In the genomic region with DNA sequence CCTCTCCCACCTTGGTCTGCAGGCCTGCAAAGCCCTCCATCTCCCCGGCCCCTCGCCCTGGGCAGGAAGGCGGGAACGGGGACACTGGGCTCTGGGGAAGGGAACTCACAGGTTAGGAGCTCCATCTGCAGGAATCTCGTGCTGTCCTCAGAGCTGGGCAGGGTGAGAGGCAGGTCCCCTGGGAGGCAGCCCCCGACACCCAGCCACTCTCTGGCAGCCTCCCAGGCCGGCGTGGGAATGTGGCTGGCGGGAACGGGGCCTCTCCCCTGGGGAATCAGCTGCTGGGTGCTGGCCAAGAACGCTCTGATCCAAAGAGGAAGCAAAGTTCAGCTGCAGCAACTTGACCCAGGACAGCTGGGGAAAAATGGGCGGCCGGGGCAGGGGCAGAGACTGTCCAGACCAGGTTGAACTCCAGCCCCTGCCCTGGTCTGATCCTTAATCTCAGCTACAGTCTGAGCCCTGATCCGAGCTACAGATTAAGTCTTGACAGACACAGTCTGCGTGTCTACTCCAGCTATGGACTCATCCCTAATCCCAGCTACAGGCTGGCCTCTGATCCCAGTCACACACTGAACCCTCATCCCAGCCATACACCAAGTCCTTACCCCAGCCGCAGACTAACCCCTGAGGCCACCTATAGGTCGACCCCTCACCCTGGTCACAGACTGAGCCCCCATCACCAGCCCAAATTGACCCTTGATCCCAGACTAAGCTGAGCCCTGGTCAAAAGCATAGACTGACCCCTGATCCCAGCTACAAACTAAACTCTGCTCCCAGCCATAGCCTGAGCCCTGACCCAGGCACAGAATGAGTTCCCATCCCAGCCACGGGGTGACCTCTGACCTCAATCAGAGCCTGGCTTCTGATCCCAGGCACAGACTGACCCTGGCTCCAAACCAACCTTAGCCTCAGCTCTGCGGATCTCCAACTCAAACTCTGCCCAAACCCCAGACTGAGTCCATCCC, we compare ENCODE assay signal across 9 cellular contexts. TPM values are rescaled to one million over a fixed set of nuclear protein-coding genes. Genes with fewer than 3 reads are reported as not detected.
DNase-seq lines count a peak whose midpoint lies in the region; ATAC-seq, FAIRE-seq and TF ChIP-seq lines count a peak whose summit lies in the region.
"Had no signal": no experiment of that assay in that cellular context is flagged by ENCODE, and none has a peak within 500 bp of the region (broad histone marks: within the 10 kb centered on the region; RNA-seq: fewer than 3 reads in every experiment).

No MANE protein-coding gene starts in this region.

- no peak overlapping the region for H3K4me3 Mint-ChIP-seq in activated CD4-positive, alpha-beta memory T cell treated with anti-CD3 and anti-CD28 coated beads for 36 hours
- H3K4me3 Mint-ChIP-seq: B cell had no signal

- no peaks in the 10 kb centered on the region for H3K4me1 Mint-ChIP-seq in activated CD4-positive, alpha-beta memory T cell treated with anti-CD3 and anti-CD28 coated beads for 36 hours (ENCODE audit: low read depth)

- intact Hi-C loops in posterior vena cava (cut with DNase I), result no loop called here
- intact Hi-C loops in activated CD4-positive, alpha-beta memory T cell treated with anti-CD3 and anti-CD28 coated beads for 36 hours (cut with micrococcal nuclease), result no loop called here

- ATAC-seq in GM18870 (IDR thresholded peaks at IDR 0.05; ENCODE audit: unreplicated experiment), result no peak

- no peak overlapping the region for H3K4me3 ChIP-seq in fibroblast of the aortic adventitia (ENCODE audit: low read depth, low read length)

- CTCF ChIA-PET in activated CD4-positive, alpha-beta memory T cell treated with anti-CD3 and anti-CD28 coated beads for 36 hours (lab: Charles Lee), result interaction anchor here (7.3 kb wide), 1 partner anchor 138 kb away, joined by 106 read pairs; no protein-coding TSS in a partner anchor

- no peaks in the 10 kb centered on the region for H3K36me3 Mint-ChIP-seq in activated CD4-positive, alpha-beta memory T cell treated with anti-CD3 and anti-CD28 coated beads for 36 hours

- peak; percentile 42 for TF ChIP-seq CTCF in fibroblast of the aortic adventitia (IDR thresholded peaks at IDR 0.05; ENCODE audit: insufficient read depth, low read length)

- FAIRE-seq in RCC 7860 (lab: Jason Lieb, UNC), result no peak

- H3K9me3 Mint-ChIP-seq in activated CD4-positive, alpha-beta memory T cell treated with anti-CD3 and anti-CD28 coated beads for 36 hours, result no peaks in the 10 kb centered on the region

- POLR2A ChIA-PET in activated CD4-positive, alpha-beta memory T cell treated with anti-CD3 and anti-CD28 coated beads for 36 hours (lab: Charles Lee), result no interaction called here

- DNase-seq in NCI-H1092 treated with DMSO at 0.1 percent for 48 hours (lab: John Stamatoyannopoulos, UW) (peak; percentile 38), NCI-H1092 (lab: John Stamatoyannopoulos, UW) (no peak), RCC 7860 (ENCODE audit: low spot score) (peak; percentile 63), fibroblast of the aortic adventitia (ENCODE audit: low read depth) (peak; percentile 33), posterior vena cava (ENCODE audit: low spot score) (peak; percentile 93), NOMO-1 treated with DMSO at 0.1 percent for 48 hours (lab: John Stamatoyannopoulos, UW; ENCODE audit: unreplicated experiment) (no peak)
- DNase-seq in activated CD4-positive, alpha-beta memory T cell treated with anti-CD3 and anti-CD28 coated beads for 36 hours, result no peak

- no peak overlapping the region for H3K27ac Mint-ChIP-seq in activated CD4-positive, alpha-beta memory T cell treated with anti-CD3 and anti-CD28 coated beads for 36 hours
- H3K27ac Mint-ChIP-seq: B cell had no signal

- H3K27me3 Mint-ChIP-seq in activated CD4-positive, alpha-beta memory T cell treated with anti-CD3 and anti-CD28 coated beads for 36 hours, result peaks cover 11% of the 10 kb centered on the region

RNA-seq across cellular contexts. Expression of a gene that starts 37.3 kb away (rescaled TPM):
- total RNA-seq in fibroblast of the aortic adventitia (ENCODE audit: low replicate concordance) (2.4 and 5.6 TPM in 2 replicates), posterior vena cava (100 to 1,000 TPM in 1 of 2 donors, 10 to 100 TPM in 1; 91.4 to 118 TPM)
- total RNA-seq in activated CD4-positive, alpha-beta memory T cell treated with anti-CD3 and anti-CD28 coated beads for 36 hours, result under 1 TPM; 0.90 to 0.93 TPM

Comparison
In these comparisons a context has a peak if more than half of its experiments do, and no peak if none do; other contexts are left out.
1. DNase-seq: peak in NCI-H1092 treated with DMSO at 0.1 percent for 48 hours (single experiment), RCC 7860 (single experiment), fibroblast of the aortic adventitia (single experiment) and posterior vena cava (single experiment); none in NCI-H1092 (single experiment), activated CD4-positive, alpha-beta memory T cell treated with anti-CD3 and anti-CD28 coated beads for 36 hours (single experiment) and NOMO-1 treated with DMSO at 0.1 percent for 48 hours (single experiment).
2. RNA of a gene that starts 37.3 kb away (total RNA-seq): 91.4 to 118 TPM in posterior vena cava; 2.4 to 5.6 TPM in fibroblast of the aortic adventitia and 0.90 to 0.93 TPM in activated CD4-positive, alpha-beta memory T cell treated with anti-CD3 and anti-CD28 coated beads for 36 hours; every median in the first group is over 10 times any median in the second.